1 cellular context compared by ENCODE assay signal in the genomic region with DNA sequence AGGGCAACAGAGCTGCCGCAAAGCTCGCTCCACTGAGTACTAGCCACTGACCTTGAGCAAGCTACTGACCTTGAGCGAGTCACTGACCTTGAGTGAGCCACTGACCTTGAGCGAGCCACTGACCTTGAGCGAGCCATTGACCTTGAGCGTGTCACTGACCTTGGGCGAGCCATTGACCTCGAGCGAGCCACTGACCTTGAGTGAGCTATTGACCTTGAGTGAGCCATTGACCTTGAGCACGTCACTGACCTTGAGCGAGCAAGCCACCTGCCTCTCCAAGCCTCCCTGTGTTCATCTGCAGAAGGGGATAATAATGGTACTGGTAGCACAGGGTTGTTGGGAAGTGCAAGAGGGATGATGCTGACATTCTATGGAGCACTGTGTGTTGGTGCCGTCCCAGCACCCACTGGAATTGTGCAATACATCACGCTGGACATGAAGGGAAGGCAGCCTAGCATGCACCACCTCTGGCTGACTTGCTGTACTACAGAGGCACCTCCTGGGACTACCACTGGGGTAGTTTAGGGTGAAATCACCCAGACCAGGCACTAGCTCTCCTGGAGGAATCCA.
TF ChIP-seq lines count a peak whose summit lies in the region.

No MANE protein-coding gene starts in this region.

TF ChIP-seq in HepG2, 621 proteins besides CTCF, POLR2A, EP300 and RAD21 (continued from another document and continues in another):
- TF ChIP-seq, protein P1, sequence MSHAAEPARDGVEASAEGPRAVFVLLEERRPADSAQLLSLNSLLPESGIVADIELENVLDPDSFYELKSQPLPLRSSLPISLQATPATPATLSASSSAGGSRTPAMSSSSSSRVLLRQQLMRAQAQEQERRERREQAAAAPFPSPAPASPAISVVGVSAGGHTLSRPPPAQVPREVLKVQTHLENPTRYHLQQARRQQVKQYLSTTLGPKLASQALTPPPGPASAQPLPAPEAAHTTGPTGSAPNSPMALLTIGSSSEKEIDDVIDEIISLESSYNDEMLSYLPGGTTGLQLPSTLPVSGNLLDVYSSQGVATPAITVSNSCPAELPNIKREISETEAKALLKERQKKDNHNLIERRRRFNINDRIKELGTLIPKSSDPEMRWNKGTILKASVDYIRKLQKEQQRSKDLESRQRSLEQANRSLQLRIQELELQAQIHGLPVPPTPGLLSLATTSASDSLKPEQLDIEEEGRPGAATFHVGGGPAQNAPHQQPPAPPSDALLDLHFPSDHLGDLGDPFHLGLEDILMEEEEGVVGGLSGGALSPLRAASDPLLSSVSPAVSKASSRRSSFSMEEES (CRISPR knock-in tag; IDR thresholded peaks at IDR 0.05) = no peak
- TF ChIP-seq, protein P2, sequence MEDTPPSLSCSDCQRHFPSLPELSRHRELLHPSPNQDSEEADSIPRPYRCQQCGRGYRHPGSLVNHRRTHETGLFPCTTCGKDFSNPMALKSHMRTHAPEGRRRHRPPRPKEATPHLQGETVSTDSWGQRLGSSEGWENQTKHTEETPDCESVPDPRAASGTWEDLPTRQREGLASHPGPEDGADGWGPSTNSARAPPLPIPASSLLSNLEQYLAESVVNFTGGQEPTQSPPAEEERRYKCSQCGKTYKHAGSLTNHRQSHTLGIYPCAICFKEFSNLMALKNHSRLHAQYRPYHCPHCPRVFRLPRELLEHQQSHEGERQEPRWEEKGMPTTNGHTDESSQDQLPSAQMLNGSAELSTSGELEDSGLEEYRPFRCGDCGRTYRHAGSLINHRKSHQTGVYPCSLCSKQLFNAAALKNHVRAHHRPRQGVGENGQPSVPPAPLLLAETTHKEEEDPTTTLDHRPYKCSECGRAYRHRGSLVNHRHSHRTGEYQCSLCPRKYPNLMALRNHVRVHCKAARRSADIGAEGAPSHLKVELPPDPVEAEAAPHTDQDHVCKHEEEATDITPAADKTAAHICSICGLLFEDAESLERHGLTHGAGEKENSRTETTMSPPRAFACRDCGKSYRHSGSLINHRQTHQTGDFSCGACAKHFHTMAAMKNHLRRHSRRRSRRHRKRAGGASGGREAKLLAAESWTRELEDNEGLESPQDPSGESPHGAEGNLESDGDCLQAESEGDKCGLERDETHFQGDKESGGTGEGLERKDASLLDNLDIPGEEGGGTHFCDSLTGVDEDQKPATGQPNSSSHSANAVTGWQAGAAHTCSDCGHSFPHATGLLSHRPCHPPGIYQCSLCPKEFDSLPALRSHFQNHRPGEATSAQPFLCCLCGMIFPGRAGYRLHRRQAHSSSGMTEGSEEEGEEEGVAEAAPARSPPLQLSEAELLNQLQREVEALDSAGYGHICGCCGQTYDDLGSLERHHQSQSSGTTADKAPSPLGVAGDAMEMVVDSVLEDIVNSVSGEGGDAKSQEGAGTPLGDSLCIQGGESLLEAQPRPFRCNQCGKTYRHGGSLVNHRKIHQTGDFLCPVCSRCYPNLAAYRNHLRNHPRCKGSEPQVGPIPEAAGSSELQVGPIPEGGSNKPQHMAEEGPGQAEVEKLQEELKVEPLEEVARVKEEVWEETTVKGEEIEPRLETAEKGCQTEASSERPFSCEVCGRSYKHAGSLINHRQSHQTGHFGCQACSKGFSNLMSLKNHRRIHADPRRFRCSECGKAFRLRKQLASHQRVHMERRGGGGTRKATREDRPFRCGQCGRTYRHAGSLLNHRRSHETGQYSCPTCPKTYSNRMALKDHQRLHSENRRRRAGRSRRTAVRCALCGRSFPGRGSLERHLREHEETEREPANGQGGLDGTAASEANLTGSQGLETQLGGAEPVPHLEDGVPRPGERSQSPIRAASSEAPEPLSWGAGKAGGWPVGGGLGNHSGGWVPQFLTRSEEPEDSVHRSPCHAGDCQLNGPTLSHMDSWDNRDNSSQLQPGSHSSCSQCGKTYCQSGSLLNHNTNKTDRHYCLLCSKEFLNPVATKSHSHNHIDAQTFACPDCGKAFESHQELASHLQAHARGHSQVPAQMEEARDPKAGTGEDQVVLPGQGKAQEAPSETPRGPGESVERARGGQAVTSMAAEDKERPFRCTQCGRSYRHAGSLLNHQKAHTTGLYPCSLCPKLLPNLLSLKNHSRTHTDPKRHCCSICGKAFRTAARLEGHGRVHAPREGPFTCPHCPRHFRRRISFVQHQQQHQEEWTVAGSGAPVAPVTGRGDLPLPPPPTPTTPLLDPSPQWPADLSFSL (CRISPR knock-in tag; IDR thresholded peaks at IDR 0.05) = no peak
- TF ChIP-seq ZFP37 (CRISPR knock-in tag; IDR thresholded peaks at IDR 0.05; ENCODE audit: borderline replicate concordance) (no peak), ZNF30 (CRISPR knock-in tag; IDR thresholded peaks at IDR 0.05) (no peak), ETV5 (CRISPR knock-in tag; IDR thresholded peaks at IDR 0.05; ENCODE audit: borderline replicate concordance) (0 out of 2 replicates have a peak, but pooled peaks have one; percentile 9), ZNF232 (CRISPR knock-in tag; IDR thresholded peaks at IDR 0.05; ENCODE audit: borderline replicate concordance) (no peak), ZNF460 (CRISPR knock-in tag; IDR thresholded peaks at IDR 0.05; ENCODE audit: borderline replicate concordance) (no peak), KAT8 (CRISPR knock-in tag; IDR thresholded peaks at IDR 0.05) (no peak), ZNF33A (CRISPR knock-in tag; IDR thresholded peaks at IDR 0.05; ENCODE audit: borderline replicate concordance) (no peak), MBNL3 (CRISPR knock-in tag; conservative IDR thresholded peaks at IDR 0.05) (no peak), HOXA7 (CRISPR knock-in tag; IDR thresholded peaks at IDR 0.05) (no peak), SOX13 (IDR thresholded peaks at IDR 0.05) (no peak), SOX13 (CRISPR knock-in tag; conservative IDR thresholded peaks at IDR 0.05 in 1 of 2, IDR thresholded peaks at IDR 0.05 in 1 of 2) (no peak), SAP130 (CRISPR knock-in tag; IDR thresholded peaks at IDR 0.05; ENCODE audit: low read depth) (no peak), ZSCAN29 (CRISPR knock-in tag; conservative IDR thresholded peaks at IDR 0.05) (no peak), FOXC1 (CRISPR knock-in tag; IDR thresholded peaks at IDR 0.05; ENCODE audit: borderline replicate concordance) (0 out of 2 replicates have a peak, but pooled peaks have one; percentile 54), ZFP36 (IDR thresholded peaks at IDR 0.05; ENCODE audit: borderline replicate concordance, low read depth, low read length, partially characterized antibody) (no peak), KLF16 (CRISPR knock-in tag; IDR thresholded peaks at IDR 0.05) (no peak), ZNF720 (CRISPR knock-in tag; IDR thresholded peaks at IDR 0.05) (no peak), TBL1XR1 (IDR thresholded peaks at IDR 0.05; ENCODE audit: borderline replicate concordance, low read length, partially characterized antibody) (peak; percentile 97), TCF7 (IDR thresholded peaks at IDR 0.05; ENCODE audit: low read depth) (no peak), ZNF3 (CRISPR knock-in tag; IDR thresholded peaks at IDR 0.05) (no peak), KLF15 (CRISPR knock-in tag; IDR thresholded peaks at IDR 0.05; ENCODE audit: borderline replicate concordance) (no peak)
- TF ChIP-seq, protein P3, sequence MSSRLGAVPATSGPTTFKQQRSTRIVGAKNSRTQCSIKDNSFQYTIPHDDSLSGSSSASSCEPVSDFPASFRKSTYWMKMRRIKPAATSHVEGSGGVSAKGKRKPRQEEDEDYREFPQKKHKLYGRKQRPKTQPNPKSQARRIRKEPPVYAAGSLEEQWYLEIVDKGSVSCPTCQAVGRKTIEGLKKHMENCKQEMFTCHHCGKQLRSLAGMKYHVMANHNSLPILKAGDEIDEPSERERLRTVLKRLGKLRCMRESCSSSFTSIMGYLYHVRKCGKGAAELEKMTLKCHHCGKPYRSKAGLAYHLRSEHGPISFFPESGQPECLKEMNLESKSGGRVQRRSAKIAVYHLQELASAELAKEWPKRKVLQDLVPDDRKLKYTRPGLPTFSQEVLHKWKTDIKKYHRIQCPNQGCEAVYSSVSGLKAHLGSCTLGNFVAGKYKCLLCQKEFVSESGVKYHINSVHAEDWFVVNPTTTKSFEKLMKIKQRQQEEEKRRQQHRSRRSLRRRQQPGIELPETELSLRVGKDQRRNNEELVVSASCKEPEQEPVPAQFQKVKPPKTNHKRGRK (CRISPR knock-in tag; IDR thresholded peaks at IDR 0.05) = no peak
- TF ChIP-seq, protein P4, sequence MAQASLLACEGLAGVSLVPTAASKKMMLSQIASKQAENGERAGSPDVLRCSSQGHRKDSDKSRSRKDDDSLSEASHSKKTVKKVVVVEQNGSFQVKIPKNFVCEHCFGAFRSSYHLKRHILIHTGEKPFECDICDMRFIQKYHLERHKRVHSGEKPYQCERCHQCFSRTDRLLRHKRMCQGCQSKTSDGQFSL (CRISPR knock-in tag; IDR thresholded peaks at IDR 0.05) = no peak
- TF ChIP-seq, protein P5, sequence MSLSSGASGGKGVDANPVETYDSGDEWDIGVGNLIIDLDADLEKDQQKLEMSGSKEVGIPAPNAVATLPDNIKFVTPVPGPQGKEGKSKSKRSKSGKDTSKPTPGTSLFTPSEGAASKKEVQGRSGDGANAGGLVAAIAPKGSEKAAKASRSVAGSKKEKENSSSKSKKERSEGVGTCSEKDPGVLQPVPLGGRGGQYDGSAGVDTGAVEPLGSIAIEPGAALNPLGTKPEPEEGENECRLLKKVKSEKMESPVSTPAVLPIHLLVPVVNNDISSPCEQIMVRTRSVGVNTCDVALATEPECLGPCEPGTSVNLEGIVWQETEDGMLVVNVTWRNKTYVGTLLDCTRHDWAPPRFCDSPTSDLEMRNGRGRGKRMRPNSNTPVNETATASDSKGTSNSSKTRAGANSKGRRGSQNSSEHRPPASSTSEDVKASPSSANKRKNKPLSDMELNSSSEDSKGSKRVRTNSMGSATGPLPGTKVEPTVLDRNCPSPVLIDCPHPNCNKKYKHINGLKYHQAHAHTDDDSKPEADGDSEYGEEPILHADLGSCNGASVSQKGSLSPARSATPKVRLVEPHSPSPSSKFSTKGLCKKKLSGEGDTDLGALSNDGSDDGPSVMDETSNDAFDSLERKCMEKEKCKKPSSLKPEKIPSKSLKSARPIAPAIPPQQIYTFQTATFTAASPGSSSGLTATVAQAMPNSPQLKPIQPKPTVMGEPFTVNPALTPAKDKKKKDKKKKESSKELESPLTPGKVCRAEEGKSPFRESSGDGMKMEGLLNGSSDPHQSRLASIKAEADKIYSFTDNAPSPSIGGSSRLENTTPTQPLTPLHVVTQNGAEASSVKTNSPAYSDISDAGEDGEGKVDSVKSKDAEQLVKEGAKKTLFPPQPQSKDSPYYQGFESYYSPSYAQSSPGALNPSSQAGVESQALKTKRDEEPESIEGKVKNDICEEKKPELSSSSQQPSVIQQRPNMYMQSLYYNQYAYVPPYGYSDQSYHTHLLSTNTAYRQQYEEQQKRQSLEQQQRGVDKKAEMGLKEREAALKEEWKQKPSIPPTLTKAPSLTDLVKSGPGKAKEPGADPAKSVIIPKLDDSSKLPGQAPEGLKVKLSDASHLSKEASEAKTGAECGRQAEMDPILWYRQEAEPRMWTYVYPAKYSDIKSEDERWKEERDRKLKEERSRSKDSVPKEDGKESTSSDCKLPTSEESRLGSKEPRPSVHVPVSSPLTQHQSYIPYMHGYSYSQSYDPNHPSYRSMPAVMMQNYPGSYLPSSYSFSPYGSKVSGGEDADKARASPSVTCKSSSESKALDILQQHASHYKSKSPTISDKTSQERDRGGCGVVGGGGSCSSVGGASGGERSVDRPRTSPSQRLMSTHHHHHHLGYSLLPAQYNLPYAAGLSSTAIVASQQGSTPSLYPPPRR (CRISPR knock-in tag; IDR thresholded peaks at IDR 0.05; ENCODE audit: borderline replicate concordance) = no peak; the same call in 1 of the 2 replicates
- TF ChIP-seq, protein P6, sequence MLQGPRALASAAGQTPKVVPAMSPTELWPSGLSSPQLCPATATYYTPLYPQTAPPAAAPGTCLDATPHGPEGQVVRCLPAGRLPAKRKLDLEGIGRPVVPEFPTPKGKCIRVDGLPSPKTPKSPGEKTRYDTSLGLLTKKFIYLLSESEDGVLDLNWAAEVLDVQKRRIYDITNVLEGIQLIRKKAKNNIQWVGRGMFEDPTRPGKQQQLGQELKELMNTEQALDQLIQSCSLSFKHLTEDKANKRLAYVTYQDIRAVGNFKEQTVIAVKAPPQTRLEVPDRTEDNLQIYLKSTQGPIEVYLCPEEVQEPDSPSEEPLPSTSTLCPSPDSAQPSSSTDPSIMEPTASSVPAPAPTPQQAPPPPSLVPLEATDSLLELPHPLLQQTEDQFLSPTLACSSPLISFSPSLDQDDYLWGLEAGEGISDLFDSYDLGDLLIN (CRISPR knock-in tag; IDR thresholded peaks at IDR 0.05; ENCODE audit: borderline replicate concordance) = no peak
- TF ChIP-seq, protein P7, sequence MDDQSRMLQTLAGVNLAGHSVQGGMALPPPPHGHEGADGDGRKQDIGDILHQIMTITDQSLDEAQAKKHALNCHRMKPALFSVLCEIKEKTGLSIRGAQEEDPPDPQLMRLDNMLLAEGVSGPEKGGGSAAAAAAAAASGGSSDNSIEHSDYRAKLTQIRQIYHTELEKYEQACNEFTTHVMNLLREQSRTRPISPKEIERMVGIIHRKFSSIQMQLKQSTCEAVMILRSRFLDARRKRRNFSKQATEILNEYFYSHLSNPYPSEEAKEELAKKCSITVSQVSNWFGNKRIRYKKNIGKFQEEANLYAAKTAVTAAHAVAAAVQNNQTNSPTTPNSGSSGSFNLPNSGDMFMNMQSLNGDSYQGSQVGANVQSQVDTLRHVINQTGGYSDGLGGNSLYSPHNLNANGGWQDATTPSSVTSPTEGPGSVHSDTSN (CRISPR knock-in tag; IDR thresholded peaks at IDR 0.05; ENCODE audit: borderline replicate concordance) = no peak
- TF ChIP-seq, protein P8, sequence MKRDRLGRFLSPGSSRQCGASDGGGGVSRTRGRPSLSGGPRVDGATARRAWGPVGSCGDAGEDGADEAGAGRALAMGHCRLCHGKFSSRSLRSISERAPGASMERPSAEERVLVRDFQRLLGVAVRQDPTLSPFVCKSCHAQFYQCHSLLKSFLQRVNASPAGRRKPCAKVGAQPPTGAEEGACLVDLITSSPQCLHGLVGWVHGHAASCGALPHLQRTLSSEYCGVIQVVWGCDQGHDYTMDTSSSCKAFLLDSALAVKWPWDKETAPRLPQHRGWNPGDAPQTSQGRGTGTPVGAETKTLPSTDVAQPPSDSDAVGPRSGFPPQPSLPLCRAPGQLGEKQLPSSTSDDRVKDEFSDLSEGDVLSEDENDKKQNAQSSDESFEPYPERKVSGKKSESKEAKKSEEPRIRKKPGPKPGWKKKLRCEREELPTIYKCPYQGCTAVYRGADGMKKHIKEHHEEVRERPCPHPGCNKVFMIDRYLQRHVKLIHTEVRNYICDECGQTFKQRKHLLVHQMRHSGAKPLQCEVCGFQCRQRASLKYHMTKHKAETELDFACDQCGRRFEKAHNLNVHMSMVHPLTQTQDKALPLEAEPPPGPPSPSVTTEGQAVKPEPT (CRISPR knock-in tag; IDR thresholded peaks at IDR 0.05; ENCODE audit: low read depth) = no peak
- TF ChIP-seq, protein P9, sequence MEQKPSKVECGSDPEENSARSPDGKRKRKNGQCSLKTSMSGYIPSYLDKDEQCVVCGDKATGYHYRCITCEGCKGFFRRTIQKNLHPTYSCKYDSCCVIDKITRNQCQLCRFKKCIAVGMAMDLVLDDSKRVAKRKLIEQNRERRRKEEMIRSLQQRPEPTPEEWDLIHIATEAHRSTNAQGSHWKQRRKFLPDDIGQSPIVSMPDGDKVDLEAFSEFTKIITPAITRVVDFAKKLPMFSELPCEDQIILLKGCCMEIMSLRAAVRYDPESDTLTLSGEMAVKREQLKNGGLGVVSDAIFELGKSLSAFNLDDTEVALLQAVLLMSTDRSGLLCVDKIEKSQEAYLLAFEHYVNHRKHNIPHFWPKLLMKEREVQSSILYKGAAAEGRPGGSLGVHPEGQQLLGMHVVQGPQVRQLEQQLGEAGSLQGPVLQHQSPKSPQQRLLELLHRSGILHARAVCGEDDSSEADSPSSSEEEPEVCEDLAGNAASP (CRISPR knock-in tag; IDR thresholded peaks at IDR 0.05; ENCODE audit: borderline replicate concordance) = peak; percentile 49; the same call in 1 of the 2 replicates
- TF ChIP-seq, protein P10, sequence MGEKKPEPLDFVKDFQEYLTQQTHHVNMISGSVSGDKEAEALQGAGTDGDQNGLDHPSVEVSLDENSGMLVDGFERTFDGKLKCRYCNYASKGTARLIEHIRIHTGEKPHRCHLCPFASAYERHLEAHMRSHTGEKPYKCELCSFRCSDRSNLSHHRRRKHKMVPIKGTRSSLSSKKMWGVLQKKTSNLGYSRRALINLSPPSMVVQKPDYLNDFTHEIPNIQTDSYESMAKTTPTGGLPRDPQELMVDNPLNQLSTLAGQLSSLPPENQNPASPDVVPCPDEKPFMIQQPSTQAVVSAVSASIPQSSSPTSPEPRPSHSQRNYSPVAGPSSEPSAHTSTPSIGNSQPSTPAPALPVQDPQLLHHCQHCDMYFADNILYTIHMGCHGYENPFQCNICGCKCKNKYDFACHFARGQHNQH (CRISPR knock-in tag; IDR thresholded peaks at IDR 0.05) = no peak
